ENCODE assay signal across 9 cellular contexts in genomic region chr22:42677936-42678335, GRCh38. TPM values are rescaled to one million over a fixed set of nuclear protein-coding genes. Genes with fewer than 3 reads are reported as not detected.
DNase-seq lines count a peak whose midpoint lies in the region; FAIRE-seq and TF ChIP-seq lines count a peak whose summit lies in the region.
"Not testable (repeated sequence)": the region's sequence is repeated elsewhere in the genome, so short reads cannot be mapped to it uniquely, and the experiment has no call there.
"Had no signal": no experiment of that assay in that cellular context is flagged by ENCODE, and none has a peak within 500 bp of the region (broad histone marks: within the 10 kb centered on the region; RNA-seq: fewer than 3 reads in every experiment).

No MANE protein-coding gene starts in this region.

- not testable (repeated sequence) for H3K4me3 Mint-ChIP-seq in Calu3 (ENCODE audit: low read depth, unreplicated experiment); dendritic cell treated with granulocyte-macrophage colony-stimulating factor and Interleukin-4, amounts not matched to agents 40 ng/mL and 50 ng/mL, for 4 days

- H3K4me3 ChIP-seq in endothelial cell of umbilical vein (replicated peaks in 1 of 3; ENCODE audit: insufficient read depth in 1 of 3, low read depth in 1 of 3, low read length in 3 of 3); left ventricle myocardium inferior; parathyroid adenoma (ENCODE audit: low read depth, low read length); skeletal muscle tissue (ENCODE audit: low read length in 3 of 3): not testable (repeated sequence)

- H3K27ac Mint-ChIP-seq in Calu3 (ENCODE audit: unreplicated experiment), result peak overlapping the region; percentile 10
- H3K27ac Mint-ChIP-seq in dendritic cell treated with granulocyte-macrophage colony-stimulating factor and Interleukin-4, amounts not matched to agents 40 ng/mL and 50 ng/mL, for 4 days, result peak overlapping the region; percentile 10

- H3K9ac ChIP-seq in endothelial cell of umbilical vein (replicated peaks; ENCODE audit: extremely low read depth, insufficient read depth, low read length); parathyroid adenoma; skeletal muscle tissue (ENCODE audit: low read depth in 1 of 3, low read length in 3 of 3): not testable (repeated sequence)

- not testable (repeated sequence) for H3K9me3 ChIP-seq in endothelial cell of umbilical vein (replicated peaks; ENCODE audit: control insufficient read depth, insufficient read depth, low read length); left ventricle myocardium inferior (replicated peaks); parathyroid adenoma (ENCODE audit: control insufficient read depth, low read length); skeletal muscle tissue (ENCODE audit: control insufficient read depth in 3 of 3, low read length in 3 of 3)

- H3K36me3 ChIP-seq in endothelial cell of umbilical vein (ENCODE audit: control insufficient read depth in 2 of 2, extremely low read depth in 1 of 2, insufficient read depth in 2 of 2, low read length in 2 of 2); left ventricle myocardium inferior; parathyroid adenoma (ENCODE audit: control insufficient read depth, insufficient read depth, low read length); skeletal muscle tissue (ENCODE audit: control insufficient read depth in 3 of 3, insufficient read depth in 3 of 3, low read length in 3 of 3): not testable (repeated sequence)

- H3K4me1 ChIP-seq in endothelial cell of umbilical vein (ENCODE audit: control insufficient read depth, extremely low read depth, insufficient read depth, low read length), result peaks cover 27% of the 10 kb centered on the region
- H3K4me1 ChIP-seq in left ventricle myocardium inferior, result peaks cover 81% of the 10 kb centered on the region
- H3K4me1 ChIP-seq in parathyroid adenoma, result not testable (repeated sequence)
- peaks cover 33 to 38% (median 35%) of the 10 kb centered on the region in 3 donors for H3K4me1 ChIP-seq in skeletal muscle tissue (ENCODE audit: control insufficient read depth in 3 of 3, insufficient read depth in 3 of 3, low read length in 3 of 3)

- not testable (repeated sequence) for H3K27me3 Mint-ChIP-seq in Calu3 (ENCODE audit: unreplicated experiment)
- peaks cover 17% of the 10 kb centered on the region for H3K27me3 Mint-ChIP-seq in dendritic cell treated with granulocyte-macrophage colony-stimulating factor and Interleukin-4, amounts not matched to agents 40 ng/mL and 50 ng/mL, for 4 days

- not testable (repeated sequence) for TF ChIP-seq POLR2A in endothelial cell of umbilical vein (IDR thresholded peaks at IDR 0.05; ENCODE audit: low read depth, low read length)

- TF ChIP-seq CTCF in Calu3 (IDR thresholded peaks at IDR 0.05; ENCODE audit: unreplicated experiment); endothelial cell of umbilical vein (IDR thresholded peaks at IDR 0.05; ENCODE audit: extremely low read depth in 1 of 2, insufficient read depth in 1 of 2, low read depth in 1 of 2, low read length in 2 of 2); left ventricle myocardium inferior (IDR thresholded peaks at IDR 0.05; ENCODE audit: borderline replicate concordance); parathyroid adenoma (IDR thresholded peaks at IDR 0.05): not testable (repeated sequence)

- H3K27ac ChIP-seq in endothelial cell of umbilical vein (ENCODE audit: insufficient read depth, low read depth, low read length) (peak overlapping the region; percentile 31), left ventricle myocardium inferior (replicated peaks) (peak overlapping the region; percentile 87), parathyroid adenoma (peak overlapping the region; percentile 6), skeletal muscle tissue (ENCODE audit: low read depth, low read length) (peak overlapping the region; percentile 23)

- POLR2A ChIA-PET in endothelial cell of umbilical vein (lab: Charles Lee), result not testable (repeated sequence)

- not testable (repeated sequence) for H3K79me2 ChIP-seq in endothelial cell of umbilical vein (ENCODE audit: control insufficient read depth, insufficient read depth, low read length); parathyroid adenoma

- DNase-seq in Calu3, left ventricle myocardium inferior: not testable (repeated sequence)
- DNase-seq in endothelial cell of umbilical vein (ENCODE audit: low read depth, low spot score), result peak; percentile 31

- intact Hi-C loops in Calu3 (cut with micrococcal nuclease; ENCODE audit: unreplicated experiment); dendritic cell treated with granulocyte-macrophage colony-stimulating factor and Interleukin-4, amounts not matched to agents 40 ng/mL and 50 ng/mL, for 4 days (cut with micrococcal nuclease); endothelial cell of umbilical vein (cut with micrococcal nuclease); left ventricle myocardium inferior (cut with micrococcal nuclease): not testable (repeated sequence)

- dilution Hi-C loops in endothelial cell of umbilical vein (cut with MboI; ENCODE audit: extremely low pct_ligation_motif_present, low sequenced_read_pairs), result not testable (repeated sequence)

- H2AFZ ChIP-seq in endothelial cell of umbilical vein (ENCODE audit: low read depth, low read length); parathyroid adenoma: not testable (repeated sequence)

- H3K27me3 ChIP-seq in endothelial cell of umbilical vein (ENCODE audit: control insufficient read depth in 2 of 2, insufficient read depth in 2 of 2, low read length in 2 of 2); left ventricle myocardium inferior (ENCODE audit: low read depth); parathyroid adenoma (ENCODE audit: control insufficient read depth, insufficient read depth, low read length); skeletal muscle tissue (ENCODE audit: control insufficient read depth in 3 of 3, insufficient read depth in 3 of 3, low read length in 3 of 3): not testable (repeated sequence)

- FAIRE-seq in endothelial cell of umbilical vein (lab: Jason Lieb, UNC), result peak; percentile 26

- not testable (repeated sequence) for H3K9me3 Mint-ChIP-seq in Calu3 (ENCODE audit: low read depth, unreplicated experiment); dendritic cell treated with granulocyte-macrophage colony-stimulating factor and Interleukin-4, amounts not matched to agents 40 ng/mL and 50 ng/mL, for 4 days

- BruUV-seq in Calu3 (replicated peaks; lab: Mats Ljungman, UMichigan); endothelial cell of umbilical vein (replicated peaks; lab: Mats Ljungman, UMichigan): not testable (repeated sequence)

- peaks cover 32% of the 10 kb centered on the region for H3K4me1 Mint-ChIP-seq in Calu3 (ENCODE audit: low read depth, unreplicated experiment)
- H3K4me1 Mint-ChIP-seq in dendritic cell treated with granulocyte-macrophage colony-stimulating factor and Interleukin-4, amounts not matched to agents 40 ng/mL and 50 ng/mL, for 4 days (ENCODE audit: low read depth), result peaks cover 44% of the 10 kb centered on the region

- H4K20me1 ChIP-seq in endothelial cell of umbilical vein (replicated peaks; ENCODE audit: control insufficient read depth, extremely low read depth, insufficient read depth, low read length), result not testable (repeated sequence)

- not testable (repeated sequence) for H3K36me3 Mint-ChIP-seq in Calu3 (ENCODE audit: insufficient read depth, unreplicated experiment); dendritic cell treated with granulocyte-macrophage colony-stimulating factor and Interleukin-4, amounts not matched to agents 40 ng/mL and 50 ng/mL, for 4 days (ENCODE audit: low read depth)

- not testable (repeated sequence) for H3K4me2 ChIP-seq in endothelial cell of umbilical vein (ENCODE audit: insufficient read depth, low read length); parathyroid adenoma (ENCODE audit: low read length)

- not testable (repeated sequence) for H3K9me1 ChIP-seq in endothelial cell of umbilical vein (replicated peaks; ENCODE audit: control insufficient read depth, extremely low read depth, insufficient read depth, low read length)

- CTCF ChIA-PET in Calu3 (lab: Charles Lee), result not testable (repeated sequence)
- CTCF ChIA-PET in endothelial cell of umbilical vein (lab: Charles Lee), result interaction anchor here (0.7 kb wide), 1 partner anchor 50 kb away, joined by 4 read pairs; no protein-coding TSS in a partner anchor

RNA-seq across cellular contexts. Expression of gene CYB5R3, which starts 28.7 kb away (rescaled TPM):
- total RNA-seq in Calu3 (2022) (101 and 102 TPM in 2 replicates), endothelial cell of umbilical vein (217 and 232 TPM in 2 replicates), left ventricle myocardium inferior (298 TPM), skeletal muscle tissue (28.7 TPM)
- polyA plus RNA-seq in endothelial cell of umbilical vein, result 263 and 329 TPM in 2 replicates
- polyA plus RNA-seq in endothelial cell of umbilical vein (2011; cell fraction: cytosol; rRNA removed), result 162 and 165 TPM in 2 replicates
- 58.9 and 72.2 TPM in 2 replicates for polyA plus RNA-seq in endothelial cell of umbilical vein (2011; cell fraction: nucleus; rRNA removed)
- polyA plus RNA-seq in endothelial cell of umbilical vein (2012), result 182 and 240 TPM in 2 replicates
- 143 and 163 TPM in 2 replicates for polyA minus RNA-seq in endothelial cell of umbilical vein
- polyA minus RNA-seq in endothelial cell of umbilical vein (2011; cell fraction: cytosol; rRNA and poly(A)+ RNA removed), result 38.1 TPM
- 26.6 and 41.3 TPM in 2 replicates for polyA minus RNA-seq in endothelial cell of umbilical vein (2011; cell fraction: nucleus; rRNA and poly(A)+ RNA removed)

RNA-seq across cellular contexts. Expression of gene ATP5MGL, which starts 37.5 kb away (rescaled TPM):
- total RNA-seq in Calu3 (2022) (0.66 and 1.1 TPM in 2 replicates), endothelial cell of umbilical vein (1.0 and 1.2 TPM in 2 replicates), left ventricle myocardium inferior (0.38 TPM), skeletal muscle tissue (not detected)
- polyA plus RNA-seq in endothelial cell of umbilical vein, result 0.11 TPM in 1 of 2 replicates, not detected in the other
- not detected in 2 replicates for polyA plus RNA-seq in endothelial cell of umbilical vein (2011; cell fraction: cytosol; rRNA removed)
- polyA plus RNA-seq in endothelial cell of umbilical vein (2011; cell fraction: nucleus; rRNA removed), result 0.67 and 0.74 TPM in 2 replicates
- not detected in 2 replicates for polyA plus RNA-seq in endothelial cell of umbilical vein (2012)
- polyA minus RNA-seq in endothelial cell of umbilical vein, result 1.5 and 2.1 TPM in 2 replicates
- polyA minus RNA-seq in endothelial cell of umbilical vein (2011; cell fraction: cytosol; rRNA and poly(A)+ RNA removed), result not detected
- polyA minus RNA-seq in endothelial cell of umbilical vein (2011; cell fraction: nucleus; rRNA and poly(A)+ RNA removed), result 2.2 and 2.6 TPM in 2 replicates
- total RNA-seq: GM23248 had no signal
- polyA plus RNA-seq: GM23248 had no signal

RNA-seq across cellular contexts. Expression of gene A4GALT, which starts 42.7 kb away (rescaled TPM):
- total RNA-seq in Calu3 (2022) (8.6 and 10.5 TPM in 2 replicates), endothelial cell of umbilical vein (18.8 and 20.7 TPM in 2 replicates), left ventricle myocardium inferior (94.9 TPM), skeletal muscle tissue (18.3 TPM)
- polyA plus RNA-seq in endothelial cell of umbilical vein, result 5.4 and 8.7 TPM in 2 replicates
- polyA plus RNA-seq in endothelial cell of umbilical vein (2011; cell fraction: cytosol; rRNA removed), result 3.1 and 5.6 TPM in 2 replicates
- 4.2 and 4.4 TPM in 2 replicates for polyA plus RNA-seq in endothelial cell of umbilical vein (2011; cell fraction: nucleus; rRNA removed)
- polyA plus RNA-seq in endothelial cell of umbilical vein (2012), result 9.8 and 17.1 TPM in 2 replicates
- 2.4 and 3.9 TPM in 2 replicates for polyA minus RNA-seq in endothelial cell of umbilical vein
- polyA minus RNA-seq in endothelial cell of umbilical vein (2011; cell fraction: cytosol; rRNA and poly(A)+ RNA removed), result 9.6 TPM
- 2.4 and 5.2 TPM in 2 replicates for polyA minus RNA-seq in endothelial cell of umbilical vein (2011; cell fraction: nucleus; rRNA and poly(A)+ RNA removed)
- total RNA-seq: CD4-positive, CD25-positive, alpha-beta regulatory T cell; CD8-positive, alpha-beta T cell had no signal
- polyA plus RNA-seq: CD4-positive, CD25-positive, alpha-beta regulatory T cell had no signal

Comparison
In these comparisons a context has a peak if more than half of its experiments do, and no peak if none do; other contexts are left out.
1. H3K27ac ChIP-seq: peak in every context shown above with its lines; median percentile 87 in left ventricle myocardium inferior; 31 in endothelial cell of umbilical vein; 23 in skeletal muscle tissue; 6 in parathyroid adenoma.